ENCODE assay signal across 26 cellular contexts in genomic region chr9:136754059-136754572, GRCh38.
DNase-seq lines count a peak whose midpoint lies in the region; ATAC-seq lines count a peak whose summit lies in the region.
"Had no signal": no experiment of that assay in that cellular context is flagged by ENCODE, and none has a peak within 500 bp of the region (broad histone marks: within the 10 kb centered on the region; RNA-seq: fewer than 3 reads in every experiment).

No MANE protein-coding gene starts in this region.

- no peak overlapping the region for H3K4me3 Mint-ChIP-seq in stimulated activated memory B cell treated with anti-CD40 and anti-IgM and Interleukin-4, amounts not matched to agents 10 μg/mL and 1 μg/mL and 100 μg/mL, for 72 hours
- H3K4me3 Mint-ChIP-seq: activated T-cell treated with anti-CD3 and anti-CD28 coated beads, Interleukin-2, amount 50 U/mL, for 72 hours; CD4-positive, alpha-beta memory T cell; memory B cell; neural crest cell; T-helper 1 cell treated with Interleukin-12 subunit alpha and Interleukin-12 subunit beta and Interleukin-4 antibody, amounts not matched to agents 30 μg/mL and 1 μg/mL, for 36 hours had no signal

- H3K36me3 Mint-ChIP-seq in stimulated activated memory B cell treated with anti-CD40 and anti-IgM and Interleukin-4, amounts not matched to agents 10 μg/mL and 1 μg/mL and 100 μg/mL, for 72 hours, result peaks cover 15% of the 10 kb centered on the region

- no peak overlapping the region for H3K27ac Mint-ChIP-seq in stimulated activated memory B cell treated with anti-CD40 and anti-IgM and Interleukin-4, amounts not matched to agents 10 μg/mL and 1 μg/mL and 100 μg/mL, for 72 hours
- H3K27ac Mint-ChIP-seq: activated T-cell treated with anti-CD3 and anti-CD28 coated beads, Interleukin-2, amount 50 U/mL, for 72 hours; CD4-positive, alpha-beta memory T cell; memory B cell; T-helper 1 cell treated with Interleukin-12 subunit alpha and Interleukin-12 subunit beta and Interleukin-4 antibody, amounts not matched to agents 30 μg/mL and 1 μg/mL, for 36 hours had no signal

- no peaks in the 10 kb centered on the region for H3K27me3 Mint-ChIP-seq in stimulated activated memory B cell treated with anti-CD40 and anti-IgM and Interleukin-4, amounts not matched to agents 10 μg/mL and 1 μg/mL and 100 μg/mL, for 72 hours
- H3K27me3 Mint-ChIP-seq: memory B cell had no signal

- peak; percentile 0 for ATAC-seq in stimulated activated memory B cell treated with anti-CD40 and anti-IgM and Interleukin-4, amounts not matched to agents 10 μg/mL and 1 μg/mL and 100 μg/mL, for 72 hours
- ATAC-seq in GM18867 (IDR thresholded peaks at IDR 0.05; ENCODE audit: unreplicated experiment) (no peak), HG03378 (IDR thresholded peaks at IDR 0.05; ENCODE audit: unreplicated experiment) (no peak)
- ATAC-seq: activated CD4-positive, CD25-positive, alpha-beta regulatory T cell treated with anti-CD3 and anti-CD28 coated beads, Interleukin-2, amount 50 U/mL, for 24 hours; activated T-cell treated with anti-CD3 and anti-CD28 coated beads, Interleukin-2, amount 50 U/mL, for 72 hours; HCT116; left lobe of liver had no signal

- DNase-seq in NCI-H748 (lab: John Stamatoyannopoulos, UW; ENCODE audit: unreplicated experiment) (peak; percentile 36), NCI-H748 treated with DMSO at 0.1 percent for 48 hours (lab: John Stamatoyannopoulos, UW) (no peak), NCI-H1105 treated with DMSO at 0.1 percent for 48 hours (lab: John Stamatoyannopoulos, UW) (peak; percentile 42), NCI-H774 (lab: John Stamatoyannopoulos, UW) (peak; percentile 81), SIG-M5 (lab: John Stamatoyannopoulos, UW) (no peak)
- DNase-seq: activated CD4-positive, alpha-beta T cell treated with anti-CD3 and anti-CD28 coated beads, Interleukin-2, amount 50 U/mL, for 48 hours; activated naive CD4-positive, alpha-beta T cell treated with Interleukin-2 at 50 U/mL for 16 hours; activated T-cell treated with anti-CD3 and anti-CD28 coated beads, Interleukin-2, amount 50 U/mL, for 72 hours; central memory CD4-positive, alpha-beta T cell; DMS 273 treated with DMSO at 0.1 percent for 48 hours; erythroblast; IMR-90; NCI-H2107; NCI-H446 treated with DMSO at 0.1 percent for 48 hours; SK-N-SH; stimulated activated naive CD4-positive, alpha-beta T cell treated with Interleukin-2 at 50 U/mL for 16 hours had no signal

- peaks cover 24% of the 10 kb centered on the region for H3K9me3 Mint-ChIP-seq in stimulated activated memory B cell treated with anti-CD40 and anti-IgM and Interleukin-4, amounts not matched to agents 10 μg/mL and 1 μg/mL and 100 μg/mL, for 72 hours

- peaks cover 28% of the 10 kb centered on the region for H3K4me1 Mint-ChIP-seq in stimulated activated memory B cell treated with anti-CD40 and anti-IgM and Interleukin-4, amounts not matched to agents 10 μg/mL and 1 μg/mL and 100 μg/mL, for 72 hours
- H3K4me1 Mint-ChIP-seq: CD4-positive, alpha-beta memory T cell; neural crest cell had no signal

Comparison
In these comparisons a context has a peak if more than half of its experiments do, and no peak if none do; other contexts are left out.
1. DNase-seq: peak in NCI-H748 (single experiment), NCI-H1105 treated with DMSO at 0.1 percent for 48 hours (single experiment) and NCI-H774 (single experiment); none in NCI-H748 treated with DMSO at 0.1 percent for 48 hours (single experiment) and SIG-M5 (single experiment).